Comparison of ENCODE assay signal across 24 cellular contexts in genomic region chr1:169149555-169150286, GRCh38.
"Had no signal": no experiment of that assay in that cellular context is flagged by ENCODE, and none has a peak within 500 bp of the region (broad histone marks: within the 10 kb centered on the region; RNA-seq: fewer than 3 reads in every experiment).

No MANE protein-coding gene starts in this region.

- H3K27me3 Mint-ChIP-seq: activated B cell treated with CpG ODN at 0.5 μM for 24 hours; activated CD8-positive, alpha-beta T cell treated with anti-CD3 and anti-CD28 coated beads for 36 hours; activated T-helper 17 cell treated with anti-CD3 and anti-CD28 coated beads, Interleukin-2, amount 50 U/mL, for 72 hours had no signal

- H3K4me3 Mint-ChIP-seq: activated B cell treated with CpG ODN at 0.5 μM for 24 hours; activated CD8-positive, alpha-beta T cell treated with anti-CD3 and anti-CD28 coated beads for 36 hours; activated T-cell treated with anti-CD3 and anti-CD28 coated beads, Interleukin-2, amount 50 U/mL, for 4 hours; activated T-helper 17 cell treated with anti-CD3 and anti-CD28 coated beads, Interleukin-2, amount 50 U/mL, for 72 hours; nephron had no signal

- H3K9me3 ChIP-seq: breast epithelium, esophagus muscularis mucosa, heart right ventricle, left lung, mucosa of descending colon, testis, transverse colon had no signal

- ATAC-seq: activated CD8-positive, alpha-beta T cell treated with anti-CD3 and anti-CD28 coated beads for 36 hours; activated T-cell treated with anti-CD3 and anti-CD28 coated beads, Interleukin-2, amount 50 U/mL, for 4 hours; activated T-helper 17 cell treated with anti-CD3 and anti-CD28 coated beads, Interleukin-2, amount 50 U/mL, for 72 hours; heart right ventricle; right cardiac atrium; stimulated activated naive CD8-positive, alpha-beta T cell treated with anti-CD3 and anti-CD28 coated beads, Interleukin-15, Interleukin-2, amounts not matched to agents 100 U/mL and 50 U/mL, for 24 hours had no signal

- H3K4me1 Mint-ChIP-seq: activated B cell treated with CpG ODN at 0.5 μM for 24 hours; activated T-helper 17 cell treated with anti-CD3 and anti-CD28 coated beads, Interleukin-2, amount 50 U/mL, for 72 hours; nephron had no signal

- H3K27ac Mint-ChIP-seq: activated B cell treated with CpG ODN at 0.5 μM for 24 hours; activated CD8-positive, alpha-beta T cell treated with anti-CD3 and anti-CD28 coated beads for 36 hours; activated T-helper 17 cell treated with anti-CD3 and anti-CD28 coated beads, Interleukin-2, amount 50 U/mL, for 72 hours had no signal

- H3K4me3 ChIP-seq: breast epithelium, esophagus muscularis mucosa, heart right ventricle, left lung, lung, mucosa of descending colon, testis, transverse colon had no signal

- DNase-seq: activated B cell treated with CpG ODN at 0.5 μM for 24 hours; activated CD4-positive, alpha-beta T cell treated with anti-CD3 and anti-CD28 coated beads, Interleukin-2, amount 50 U/mL, for 1 hour; activated CD8-positive, alpha-beta T cell treated with anti-CD3 and anti-CD28 coated beads for 36 hours; activated gamma-delta T cell treated with Interleukin-2 at 50 U/mL for 16 hours; activated naive CD4-positive, alpha-beta T cell treated with anti-CD3 and anti-CD28 coated beads, Interleukin-2, amount 50 U/mL, for 16 hours; activated T-cell treated with anti-CD3 and anti-CD28 coated beads, Interleukin-2, amount 50 U/mL, for 4 hours; central memory CD4-positive, alpha-beta T cell; dermis blood vessel endothelial cell; effector CD4-positive, alpha-beta T cell; foreskin melanocyte; heart right ventricle; left lung; mucosa of descending colon; posterior cingulate gyrus; right cardiac atrium; stimulated activated CD4-positive, alpha-beta T cell treated with anti-CD3 and anti-CD28 coated beads, Interleukin-2, amount 100 ng/mL, for 48 hours; stimulated activated naive CD8-positive, alpha-beta T cell treated with anti-CD3 and anti-CD28 coated beads, Interleukin-15, Interleukin-2, amounts not matched to agents 100 U/mL and 50 U/mL, for 24 hours; testis; transverse colon had no signal
